18 cellular contexts compared by ENCODE assay signal in the genomic region with DNA sequence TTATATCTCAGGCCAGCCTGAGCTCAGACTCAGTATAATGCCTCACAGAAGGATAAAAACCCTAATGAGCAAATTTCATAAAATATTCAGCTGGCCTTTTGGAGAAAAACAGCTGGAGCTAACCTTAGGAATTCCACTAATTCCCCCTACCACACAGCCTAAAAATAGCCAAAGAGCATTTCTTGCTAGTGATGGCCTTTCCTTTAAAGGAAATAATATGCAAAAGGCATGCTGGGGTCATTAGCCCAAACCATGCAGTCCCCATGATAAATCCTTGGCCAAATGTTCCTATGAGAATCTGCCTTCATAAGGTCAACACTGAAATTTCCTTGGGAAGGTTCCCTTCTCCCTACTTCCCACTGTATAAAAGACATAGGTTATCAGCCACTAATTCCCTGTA. TPM values are rescaled to one million over a fixed set of nuclear protein-coding genes. Genes with fewer than 3 reads are reported as not detected.
A peak's percentile ranks its signal among the peaks of the same experiment; 100 is the strongest.
DNase-seq lines count a peak whose midpoint lies in the region; ATAC-seq, FAIRE-seq and TF ChIP-seq lines count a peak whose summit lies in the region.
"Had no signal": no experiment of that assay in that cellular context is flagged by ENCODE, and none has a peak within 500 bp of the region (broad histone marks: within the 10 kb centered on the region; RNA-seq: fewer than 3 reads in every experiment).

No MANE protein-coding gene starts in this region.

- H3K27ac ChIP-seq in astrocyte (ENCODE audit: low read depth, low read length) (peak overlapping the region; percentile 40), right lobe of liver (peak overlapping the region in 2 of 3 donors; percentile 23 to 33), smooth muscle cell (ENCODE audit: low read depth) (peak overlapping the region; percentile 55)
- H3K27ac ChIP-seq: prostate gland, SJSA1 had no signal

- no peaks in the 10 kb centered on the region for H4K20me1 ChIP-seq in astrocyte (ENCODE audit: insufficient read depth, low read length)
- H4K20me1 ChIP-seq in smooth muscle cell (ENCODE audit: low read depth) = no peaks in the 10 kb centered on the region

- peak; percentile 6 to 50 (median 28) for ATAC-seq in right lobe of liver

- H3K9ac ChIP-seq in astrocyte (ENCODE audit: low read length) (no peak overlapping the region), smooth muscle cell (ENCODE audit: low read depth) (no peak overlapping the region)

- no peaks in the 10 kb centered on the region for H3K27me3 Mint-ChIP-seq in astrocyte (ENCODE audit: low read depth, unreplicated experiment)
- no peaks in the 10 kb centered on the region for H3K27me3 Mint-ChIP-seq in activated naive CD8-positive, alpha-beta T cell treated with anti-CD3 and anti-CD28 coated beads for 36 hours
- H3K27me3 Mint-ChIP-seq: activated CD4-positive, alpha-beta T cell treated with anti-CD3 and anti-CD28 coated beads, Interleukin-2, amount 10 ng/mL, durations not matched to agents 7 days and 5 days; activated naive CD8-positive, alpha-beta T cell treated with anti-CD3 and anti-CD28 coated beads, Interleukin-2, amount 10 ng/mL, durations not matched to agents 7 days and 5 days; CD4-positive, CD25-positive, alpha-beta regulatory T cell; central memory CD8-positive, alpha-beta T cell had no signal

- peaks cover 16% of the 10 kb centered on the region for H3F3A ChIP-seq in smooth muscle cell (ENCODE audit: low read depth)

- no peak overlapping the region for H3K4me3 ChIP-seq in astrocyte (ENCODE audit: insufficient read depth, low read depth, low read length)
- H3K4me3 ChIP-seq in right lobe of liver = no peak overlapping the region
- H3K4me3 ChIP-seq in smooth muscle cell = no peak overlapping the region
- H3K4me3 ChIP-seq: heart left ventricle, prostate gland, SJSA1 had no signal

- H3K36me3 ChIP-seq in astrocyte (ENCODE audit: insufficient read depth, low read length) (no peaks in the 10 kb centered on the region), right lobe of liver (no peaks in the 10 kb centered on the region), smooth muscle cell (ENCODE audit: low read depth) (no peaks in the 10 kb centered on the region)
- H3K36me3 ChIP-seq: heart left ventricle, prostate gland, SJSA1 had no signal

- H3K36me3 Mint-ChIP-seq in astrocyte (ENCODE audit: low read depth, unreplicated experiment) = peaks cover 15% of the 10 kb centered on the region
- peaks cover 15% of the 10 kb centered on the region for H3K36me3 Mint-ChIP-seq in activated naive CD8-positive, alpha-beta T cell treated with anti-CD3 and anti-CD28 coated beads for 36 hours

- H3K4me1 ChIP-seq in astrocyte (ENCODE audit: insufficient read depth, low read length) = peaks cover 14% of the 10 kb centered on the region
- no peaks in the 10 kb centered on the region for H3K4me1 ChIP-seq in right lobe of liver
- H3K4me1 ChIP-seq in smooth muscle cell (ENCODE audit: low read depth) = peaks cover 10% of the 10 kb centered on the region
- H3K4me1 ChIP-seq: prostate gland, SJSA1 had no signal

- no peaks in the 10 kb centered on the region for H3K27me3 ChIP-seq in astrocyte (ENCODE audit: insufficient read depth, low read length)
- H3K27me3 ChIP-seq in right lobe of liver = no peaks in the 10 kb centered on the region
- no peaks in the 10 kb centered on the region for H3K27me3 ChIP-seq in smooth muscle cell (ENCODE audit: low read depth)
- H3K27me3 ChIP-seq: heart left ventricle, SJSA1 had no signal

- H3K4me3 Mint-ChIP-seq in astrocyte (ENCODE audit: unreplicated experiment) = no peak overlapping the region
- no peak overlapping the region for H3K4me3 Mint-ChIP-seq in activated naive CD8-positive, alpha-beta T cell treated with anti-CD3 and anti-CD28 coated beads for 36 hours
- H3K4me3 Mint-ChIP-seq: activated CD4-positive, alpha-beta T cell treated with anti-CD3 and anti-CD28 coated beads, Interleukin-2, amount 10 ng/mL, durations not matched to agents 7 days and 5 days; activated naive CD8-positive, alpha-beta T cell treated with anti-CD3 and anti-CD28 coated beads, Interleukin-2, amount 10 ng/mL, durations not matched to agents 7 days and 5 days; CD4-positive, CD25-positive, alpha-beta regulatory T cell; central memory CD8-positive, alpha-beta T cell had no signal

- H2AFZ ChIP-seq in astrocyte (ENCODE audit: low read depth, low read length) (no peak overlapping the region), smooth muscle cell (ENCODE audit: low read depth) (no peak overlapping the region)

- DNase-seq in EL (peak; percentile 56), astrocyte (ENCODE audit: low read depth) (peak; percentile 86), right lobe of liver (no peak), smooth muscle cell (lab: John Stamatoyannopoulos, UW; ENCODE audit: unreplicated experiment) (no peak), NCI-H774 (lab: John Stamatoyannopoulos, UW) (no peak), NCI-H2196 treated with DMSO at 0.1 percent for 48 hours (lab: John Stamatoyannopoulos, UW; ENCODE audit: unreplicated experiment) (no peak)
- DNase-seq in activated naive CD8-positive, alpha-beta T cell treated with anti-CD3 and anti-CD28 coated beads for 36 hours = no peak
- no peak for DNase-seq in stimulated activated CD8-positive, alpha-beta memory T cell treated with anti-CD3 and anti-CD28 coated beads, Interleukin-4, amount 100 ng/mL, for 48 hours
- DNase-seq: activated CD4-positive, alpha-beta T cell treated with anti-CD3 and anti-CD28 coated beads, Interleukin-2, amount 10 ng/mL, durations not matched to agents 7 days and 5 days; activated naive CD8-positive, alpha-beta T cell treated with anti-CD3 and anti-CD28 coated beads, Interleukin-2, amount 10 ng/mL, durations not matched to agents 7 days and 5 days; activated T-cell treated with anti-CD3 and anti-CD28 coated beads, Interleukin-2, amount 50 U/mL, for 1 hour; CD4-positive, CD25-positive, alpha-beta regulatory T cell; DND-41; heart left ventricle had no signal

- peak overlapping the region; percentile 42 for H3K4me2 ChIP-seq in astrocyte (ENCODE audit: low read length)
- peak overlapping the region; percentile 67 for H3K4me2 ChIP-seq in smooth muscle cell

- intact Hi-C loops in right lobe of liver (cut with DNase I) = no loop called here

- H3K9me3 ChIP-seq in astrocyte (ENCODE audit: insufficient read depth, low read depth, low read length) = no peaks in the 10 kb centered on the region
- no peaks in the 10 kb centered on the region for H3K9me3 ChIP-seq in right lobe of liver
- H3K9me3 ChIP-seq in smooth muscle cell (replicated peaks; ENCODE audit: low read depth) = no peaks in the 10 kb centered on the region
- H3K9me3 ChIP-seq: prostate gland, SJSA1 had no signal

- peaks cover 22% of the 10 kb centered on the region for H3K4me1 Mint-ChIP-seq in astrocyte (ENCODE audit: low read depth, unreplicated experiment)
- peaks cover 33% of the 10 kb centered on the region for H3K4me1 Mint-ChIP-seq in activated naive CD8-positive, alpha-beta T cell treated with anti-CD3 and anti-CD28 coated beads for 36 hours

- peaks cover 18% of the 10 kb centered on the region for H3K9me3 Mint-ChIP-seq in astrocyte (ENCODE audit: unreplicated experiment)
- H3K9me3 Mint-ChIP-seq in activated naive CD8-positive, alpha-beta T cell treated with anti-CD3 and anti-CD28 coated beads for 36 hours = peaks cover 7% of the 10 kb centered on the region
- H3K9me3 Mint-ChIP-seq: central memory CD8-positive, alpha-beta T cell had no signal

- H3K27ac Mint-ChIP-seq in astrocyte (ENCODE audit: unreplicated experiment) = peak overlapping the region; percentile 68
- no peak overlapping the region for H3K27ac Mint-ChIP-seq in activated naive CD8-positive, alpha-beta T cell treated with anti-CD3 and anti-CD28 coated beads for 36 hours
- H3K27ac Mint-ChIP-seq: activated CD4-positive, alpha-beta T cell treated with anti-CD3 and anti-CD28 coated beads, Interleukin-2, amount 10 ng/mL, durations not matched to agents 7 days and 5 days; activated naive CD8-positive, alpha-beta T cell treated with anti-CD3 and anti-CD28 coated beads, Interleukin-2, amount 10 ng/mL, durations not matched to agents 7 days and 5 days had no signal

- TF ChIP-seq CTCF in astrocyte (IDR thresholded peaks at IDR 0.05; ENCODE audit: insufficient read depth, low read depth, low read length) (no peak), right lobe of liver (IDR thresholded peaks at IDR 0.05) (no peak), smooth muscle cell (IDR thresholded peaks at IDR 0.05; ENCODE audit: borderline replicate concordance, insufficient read depth, poor library complexity, severe bottlenecking) (no peak)

- H3K79me2 ChIP-seq in astrocyte (ENCODE audit: insufficient read depth, low read length) (no peaks in the 10 kb centered on the region), smooth muscle cell (ENCODE audit: low read depth) (no peaks in the 10 kb centered on the region)

- FAIRE-seq in astrocyte (lab: Jason Lieb, UNC) = peak; percentile 9
- FAIRE-seq: keratinocyte had no signal

- TF ChIP-seq POLR2A in right lobe of liver (IDR thresholded peaks at IDR 0.05) = no peak

RNA-seq across cellular contexts. Expression of gene SYTL2, which starts 38.2 kb away (rescaled TPM):
- 35.2 and 36.9 TPM in 2 replicates for total RNA-seq in astrocyte
- total RNA-seq in right lobe of liver = 10 to 100 TPM in 2 of 6 experiments, 1 to 10 TPM in 4; 4.2 to 14.9 (median 8.7) TPM
- 50.7 and 73.0 TPM in 2 replicates for total RNA-seq in smooth muscle cell
- polyA plus RNA-seq in smooth muscle cell = 7.2 and 10.4 TPM in 2 replicates
- 1 to 10 TPM; 5.8 to 7.6 TPM for total RNA-seq in activated naive CD8-positive, alpha-beta T cell treated with anti-CD3 and anti-CD28 coated beads for 36 hours

Comparison
In these comparisons a context has a peak if more than half of its experiments do, and no peak if none do; other contexts are left out.
1. DNase-seq: peak in EL (single experiment) and astrocyte (single experiment); none in right lobe of liver (0 of 3), smooth muscle cell (single experiment), activated naive CD8-positive, alpha-beta T cell treated with anti-CD3 and anti-CD28 coated beads for 36 hours (single experiment), NCI-H774 (single experiment), NCI-H2196 treated with DMSO at 0.1 percent for 48 hours (single experiment) and stimulated activated CD8-positive, alpha-beta memory T cell treated with anti-CD3 and anti-CD28 coated beads, Interleukin-4, amount 100 ng/mL, for 48 hours (single experiment).
2. Peak in every context shown above with its lines, with median percentiles within 50 percentile points of each other: H3K27ac ChIP-seq.